Comparison of ENCODE assay signal across 16 cellular contexts in genomic region chrX:72042860-72043248, GRCh38.
"Had no signal": no experiment of that assay in that cellular context is flagged by ENCODE, and none has a peak within 500 bp of the region (broad histone marks: within the 10 kb centered on the region; RNA-seq: fewer than 3 reads in every experiment).

No MANE protein-coding gene starts in this region.

- H3K4me1 ChIP-seq: colonic mucosa had no signal

- ATAC-seq: left lobe of liver had no signal

- H3K27me3 ChIP-seq: colonic mucosa, ovary, thyroid gland had no signal

- H3K4me3 ChIP-seq: colonic mucosa, gastrocnemius medialis, ovary, thyroid gland had no signal

- H3K9ac ChIP-seq: SK-N-SH had no signal

- H3K36me3 ChIP-seq: colonic mucosa, gastrocnemius medialis, ovary, thyroid gland had no signal

- H3K27ac ChIP-seq: colonic mucosa had no signal

- H3K4me2 ChIP-seq: SK-N-SH had no signal

- H3K9me3 Mint-ChIP-seq: memory B cell had no signal

- H3K4me3 Mint-ChIP-seq: memory B cell had no signal

- H3K4me1 Mint-ChIP-seq: memory B cell had no signal

- H3K27ac Mint-ChIP-seq: memory B cell had no signal

- H3K9me3 ChIP-seq: colonic mucosa, gastrocnemius medialis, ovary, SK-N-SH, thyroid gland had no signal

- H3K36me3 Mint-ChIP-seq: memory B cell had no signal

- DNase-seq: activated CD4-positive, alpha-beta T cell treated with anti-CD3 and anti-CD28 coated beads, Interleukin-2, amount 50 U/mL, for 4 hours; activated CD4-positive, CD25-positive, alpha-beta regulatory T cell treated with anti-CD3 and anti-CD28 coated beads, Interleukin-2, amount 50 U/mL, for 72 hours; activated effector memory CD4-positive, alpha-beta T cell treated with Interleukin-2 at 50 U/mL for 16 hours; activated naive CD4-positive, alpha-beta T cell treated with anti-CD3 and anti-CD28 coated beads, Interleukin-2, amount 50 U/mL, for 16 hours; activated T-cell treated with anti-CD3 and anti-CD28 coated beads, Interleukin-2, amount 50 U/mL, for 1 hour; caudate nucleus; colonic mucosa; effector CD4-positive, alpha-beta T cell; gastrocnemius medialis; SK-N-SH; stimulated activated CD4-positive, alpha-beta T cell treated with anti-CD3 and anti-CD28 coated beads, Interleukin-1b, Interleukin-23, amount 100 ng/mL, for 48 hours; T-helper 1 cell; thyroid gland had no signal
